Comparison of ENCODE assay signal across 9 cellular contexts in genomic region chr16:50697421-50697715, GRCh38. TPM values are rescaled to one million over a fixed set of nuclear protein-coding genes. Genes with fewer than 3 reads are reported as not detected.
A peak's percentile ranks its signal among the peaks of the same experiment; 100 is the strongest.
DNase-seq lines count a peak whose midpoint lies in the region; ATAC-seq and TF ChIP-seq lines count a peak whose summit lies in the region.
"Had no signal": no experiment of that assay in that cellular context is flagged by ENCODE, and none has a peak within 500 bp of the region (broad histone marks: within the 10 kb centered on the region; RNA-seq: fewer than 3 reads in every experiment).

No MANE protein-coding gene starts in this region.

- no peak for TF ChIP-seq EP300 in stomach (IDR thresholded peaks at IDR 0.05)

- peaks cover 4% of the 10 kb centered on the region for H3K27me3 Mint-ChIP-seq in activated CD4-positive, alpha-beta T cell treated with anti-CD3 and anti-CD28 coated beads, Interleukin-2, amount 10 ng/mL, durations not matched to agents 24 days and 14 days

- peak overlapping the region; percentile 84 for H3K27ac Mint-ChIP-seq in activated CD4-positive, alpha-beta T cell treated with anti-CD3 and anti-CD28 coated beads, Interleukin-2, amount 10 ng/mL, durations not matched to agents 24 days and 14 days
- H3K27ac Mint-ChIP-seq in activated naive CD4-positive, alpha-beta T cell treated with anti-CD3 and anti-CD28 coated beads, Interleukin-2, amount 50 U/mL, for 72 hours: peak overlapping the region; percentile 89 to 96

- peaks cover 3 to 40% (median 14%) of the 10 kb centered on the region in 4 donors for H3K4me1 ChIP-seq in right lobe of liver
- peaks cover 22 to 59% (median 39%) of the 10 kb centered on the region in 4 donors for H3K4me1 ChIP-seq in stomach

- TF ChIP-seq POLR2A in right lobe of liver (IDR thresholded peaks at IDR 0.05): no peak
- TF ChIP-seq POLR2A in stomach (IDR thresholded peaks at IDR 0.05): no peak

- TF ChIP-seq CTCF in right lobe of liver (IDR thresholded peaks at IDR 0.05): no peak
- no peak for TF ChIP-seq CTCF in stomach (IDR thresholded peaks at IDR 0.05)

- 92% methylated on average over 2 of the region's 5 CpGs for WGBS in right lobe of liver (ENCODE audit: insufficient coverage, low coverage, low lambda C conversion rate, missing lambda C conversion rate)
- WGBS in stomach, 5 donors: 95 to 100% (median 96%) methylated on average over 3 to 5 of the region's 5 CpGs

- DNase-seq in activated CD4-positive, alpha-beta T cell treated with anti-CD3 and anti-CD28 coated beads, Interleukin-2, amount 10 ng/mL, durations not matched to agents 24 days and 14 days: no peak
- no peak for DNase-seq in activated CD4-positive, alpha-beta T cell treated with anti-CD3 and anti-CD28 coated beads for 48 hours
- no peak for DNase-seq in activated naive CD4-positive, alpha-beta T cell treated with anti-CD3 and anti-CD28 coated beads, Interleukin-2, amount 50 U/mL, for 72 hours (ENCODE audit: low spot score in 2 of 2)
- DNase-seq in right lobe of liver: no peak
- no peak for DNase-seq in stomach
- DNase-seq in NCI-H446 treated with DMSO at 0.1 percent for 48 hours (lab: John Stamatoyannopoulos, UW): no peak
- DNase-seq in activated effector memory CD4-positive, alpha-beta T cell treated with anti-CD3 and anti-CD28 coated beads, Interleukin-2, amount 50 U/mL, for 16 hours: no peak
- DNase-seq in NCI-H1694 treated with DMSO at 0.1 percent for 48 hours (lab: John Stamatoyannopoulos, UW): no peak
- DNase-seq: SJCRH30 had no signal

- intact Hi-C loops in activated CD4-positive, alpha-beta T cell treated with anti-CD3 and anti-CD28 coated beads, Interleukin-2, amount 10 ng/mL, durations not matched to agents 24 days and 14 days (cut with micrococcal nuclease): no loop called here
- intact Hi-C loops in right lobe of liver (cut with DNase I): no loop called here
- intact Hi-C loops in stomach (cut with DNase I; ENCODE audit: low total_unique reads): no loop called here

- H3K4me3 ChIP-seq in right lobe of liver (no peak overlapping the region), stomach (peak overlapping the region in 3 of 4 donors; percentile 33 to 47 (median 38))

- peaks cover 11% of the 10 kb centered on the region for H3K9me3 Mint-ChIP-seq in activated CD4-positive, alpha-beta T cell treated with anti-CD3 and anti-CD28 coated beads, Interleukin-2, amount 10 ng/mL, durations not matched to agents 24 days and 14 days
- H3K9me3 Mint-ChIP-seq in activated naive CD4-positive, alpha-beta T cell treated with anti-CD3 and anti-CD28 coated beads, Interleukin-2, amount 50 U/mL, for 72 hours: peaks cover 0 to 10% of the 10 kb centered on the region in 2 donors

- H3K4me3 Mint-ChIP-seq in activated CD4-positive, alpha-beta T cell treated with anti-CD3 and anti-CD28 coated beads, Interleukin-2, amount 10 ng/mL, durations not matched to agents 24 days and 14 days: peak overlapping the region; percentile 69

- H3K4me1 Mint-ChIP-seq in activated CD4-positive, alpha-beta T cell treated with anti-CD3 and anti-CD28 coated beads, Interleukin-2, amount 10 ng/mL, durations not matched to agents 24 days and 14 days: peaks cover 68% of the 10 kb centered on the region

- peaks cover 20% of the 10 kb centered on the region for H3K36me3 Mint-ChIP-seq in activated CD4-positive, alpha-beta T cell treated with anti-CD3 and anti-CD28 coated beads, Interleukin-2, amount 10 ng/mL, durations not matched to agents 24 days and 14 days (ENCODE audit: low read depth)
- peaks cover 0 to 19% of the 10 kb centered on the region in 2 donors for H3K36me3 Mint-ChIP-seq in activated naive CD4-positive, alpha-beta T cell treated with anti-CD3 and anti-CD28 coated beads, Interleukin-2, amount 50 U/mL, for 72 hours

- H3K36me3 ChIP-seq in right lobe of liver (no peaks in the 10 kb centered on the region), stomach (no peaks in the 10 kb centered on the region)
- H3K36me3 ChIP-seq: SJCRH30 had no signal

- no peaks in the 10 kb centered on the region for H3K27me3 ChIP-seq in right lobe of liver
- no peaks in the 10 kb centered on the region for H3K27me3 ChIP-seq in stomach
- H3K27me3 ChIP-seq: SJCRH30 had no signal

- H3K27ac ChIP-seq in right lobe of liver (peak overlapping the region; percentile 7 to 85 (median 84)), stomach (peak overlapping the region in 4 of 5 donors; percentile 52 to 75 (median 72))
- H3K27ac ChIP-seq: SJCRH30 had no signal

- H3K9me3 ChIP-seq in right lobe of liver (no peaks in the 10 kb centered on the region), stomach (no peaks in the 10 kb centered on the region)
- H3K9me3 ChIP-seq: SJCRH30 had no signal

- no peak for ATAC-seq in activated naive CD4-positive, alpha-beta T cell treated with anti-CD3 and anti-CD28 coated beads, Interleukin-2, amount 50 U/mL, for 72 hours
- ATAC-seq in right lobe of liver: no peak

RNA-seq across cellular contexts. Expression of gene NOD2, which starts 4.0 kb away (rescaled TPM):
- 8.3 and 9.3 TPM in 2 replicates for total RNA-seq in activated CD4-positive, alpha-beta T cell treated with anti-CD3 and anti-CD28 coated beads, Interleukin-2, amount 10 ng/mL, durations not matched to agents 24 days and 14 days
- 1 to 10 TPM in 1 of 2 donors, under 1 TPM in 1; 0.59 to 5.1 TPM for total RNA-seq in activated naive CD4-positive, alpha-beta T cell treated with anti-CD3 and anti-CD28 coated beads, Interleukin-2, amount 50 U/mL, for 72 hours
- 1 to 10 TPM in 4 of 6 experiments, under 1 TPM in 2; 0.74 to 6.0 (median 1.4) TPM for total RNA-seq in right lobe of liver
- 1 to 10 TPM in 4 of 5 donors, not detected in 1; 1.8 to 6.2 (median 3.5) TPM for total RNA-seq in stomach
- 1 to 10 TPM in 1 of 3 donors, under 1 TPM in 2; 0.56 to 3.7 (median 0.61) TPM for polyA plus RNA-seq in stomach
- total RNA-seq: SJCRH30 had no signal

RNA-seq across cellular contexts. Expression of gene SNX20, which starts 16.3 kb away (rescaled TPM):
- total RNA-seq in activated CD4-positive, alpha-beta T cell treated with anti-CD3 and anti-CD28 coated beads, Interleukin-2, amount 10 ng/mL, durations not matched to agents 24 days and 14 days: 33.3 and 34.9 TPM in 2 replicates
- total RNA-seq in activated naive CD4-positive, alpha-beta T cell treated with anti-CD3 and anti-CD28 coated beads, Interleukin-2, amount 50 U/mL, for 72 hours: 10 to 100 TPM; 36.7 to 48.4 TPM
- total RNA-seq in right lobe of liver (1 to 10 TPM in 1 of 6 experiments, under 1 TPM in 5; 0.31 to 1.9 (median 0.71) TPM), stomach (1 to 10 TPM in 2 of 5 donors, under 1 TPM in 2, not detected in 1; 0.29 to 7.4 (median 1.0) TPM)
- 1 to 10 TPM; 1.0 to 1.4 (median 1.1) TPM for polyA plus RNA-seq in stomach
- total RNA-seq: SJCRH30 had no signal

RNA-seq across cellular contexts. Expression of gene CYLD, which starts 44.5 kb away (rescaled TPM):
- total RNA-seq in activated CD4-positive, alpha-beta T cell treated with anti-CD3 and anti-CD28 coated beads, Interleukin-2, amount 10 ng/mL, durations not matched to agents 24 days and 14 days: 178 TPM in 2 replicates
- total RNA-seq in activated naive CD4-positive, alpha-beta T cell treated with anti-CD3 and anti-CD28 coated beads, Interleukin-2, amount 50 U/mL, for 72 hours: 10 to 100 TPM; 88.2 to 92.9 TPM
- total RNA-seq in right lobe of liver (10 to 100 TPM; 17.0 to 34.2 (median 19.5) TPM), stomach (10 to 100 TPM; 12.5 to 82.1 (median 19.6) TPM)
- polyA plus RNA-seq in stomach: 10 to 100 TPM in 2 of 3 donors, 1 to 10 TPM in 1; 7.0 to 11.2 (median 11.0) TPM

Comparison
In these comparisons a context has a peak if more than half of its experiments do, and no peak if none do; other contexts are left out.
1. H3K4me3 ChIP-seq: peak in stomach (3 of 4); none in right lobe of liver (0 of 3).